In the genomic region with DNA sequence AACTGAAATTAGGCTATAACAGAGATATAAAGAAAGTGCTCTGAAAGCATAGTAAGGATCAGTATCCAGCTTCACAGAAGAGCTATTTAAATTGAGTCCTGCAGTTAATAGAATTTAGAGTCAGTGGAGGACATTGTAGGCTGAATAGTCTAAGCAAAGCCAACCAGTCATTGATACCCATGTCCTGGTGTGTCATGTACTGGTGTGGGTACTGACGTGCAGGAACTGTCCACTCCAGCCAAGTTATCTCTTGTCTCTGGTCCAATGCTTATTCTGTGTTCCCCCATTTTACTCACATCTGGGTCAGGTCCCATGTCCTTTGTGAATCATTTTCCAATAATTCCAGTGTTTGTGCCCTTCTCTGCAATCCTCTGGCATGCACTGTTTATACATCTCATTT, we compare ENCODE assay signal across 22 cellular contexts.
DNase-seq lines count a peak whose midpoint lies in the region; ATAC-seq, FAIRE-seq and TF ChIP-seq lines count a peak whose summit lies in the region.
"Had no signal": no experiment of that assay in that cellular context is flagged by ENCODE, and none has a peak within 500 bp of the region (broad histone marks: within the 10 kb centered on the region; RNA-seq: fewer than 3 reads in every experiment).

No MANE protein-coding gene starts in this region.

- peaks cover 74 to 81% of the 10 kb centered on the region in 2 donors for H3K36me3 Mint-ChIP-seq in CD4-positive, alpha-beta memory T cell
- H3K36me3 Mint-ChIP-seq in activated T-helper 17 cell treated with anti-CD3 and anti-CD28 coated beads, Interleukin-2, amount 50 U/mL, for 72 hours (ENCODE audit: low read depth), result peaks cover 98% of the 10 kb centered on the region

- H3K4me1 ChIP-seq in CD4-positive, alpha-beta memory T cell (ENCODE audit: insufficient read depth, low read length), result no peaks in the 10 kb centered on the region
- H3K4me1 ChIP-seq in pancreas, result peaks cover 0 to 21% (median 13%) of the 10 kb centered on the region in 3 donors

- peaks cover 0 to 4% (median 2%) of the 10 kb centered on the region in 4 donors for H3K4me1 Mint-ChIP-seq in CD4-positive, alpha-beta memory T cell
- peaks cover 9% of the 10 kb centered on the region for H3K4me1 Mint-ChIP-seq in activated T-helper 17 cell treated with anti-CD3 and anti-CD28 coated beads, Interleukin-2, amount 50 U/mL, for 72 hours

- H3K27ac ChIP-seq in CD4-positive, alpha-beta memory T cell (ENCODE audit: low read depth, low read length), result no peak overlapping the region
- H3K27ac ChIP-seq in pancreas, result no peak overlapping the region

- no peak for TF ChIP-seq CTCF in fibroblast of the aortic adventitia (IDR thresholded peaks at IDR 0.05; ENCODE audit: insufficient read depth, low read length)
- TF ChIP-seq CTCF in pancreas (IDR thresholded peaks at IDR 0.05), result no peak

- H3K9me3 ChIP-seq in CD4-positive, alpha-beta memory T cell (ENCODE audit: control insufficient read depth in 1 of 2, low read length in 2 of 2), result no peaks in the 10 kb centered on the region
- no peaks in the 10 kb centered on the region for H3K9me3 ChIP-seq in pancreas
- H3K9me3 ChIP-seq: SK-N-SH had no signal

- no peaks in the 10 kb centered on the region for H3K27me3 ChIP-seq in CD4-positive, alpha-beta memory T cell (ENCODE audit: insufficient read depth, low read length)
- H3K27me3 ChIP-seq in pancreas, result no peaks in the 10 kb centered on the region

- FAIRE-seq in pancreas (lab: Jason Lieb, UNC), result no peak
- FAIRE-seq: bronchial epithelial cell, D721Med, endothelial cell of umbilical vein, TTC549 had no signal

- no peak for DNase-seq in CD4-positive, alpha-beta memory T cell
- DNase-seq in fibroblast of the aortic adventitia (ENCODE audit: low read depth) (peak; percentile 54), pancreas (peak in 1 of 6 donors; percentile 29), Kasumi-1 (lab: John Stamatoyannopoulos, UW) (no peak), anterior cingulate cortex (lab: John Stamatoyannopoulos, UW) (no peak), NCI-H524 treated with DMSO at 0.1 percent for 48 hours (lab: John Stamatoyannopoulos, UW) (no peak)
- DNase-seq in stimulated activated naive CD4-positive, alpha-beta T cell treated with Interleukin-2 at 50 U/mL for 16 hours (lab: John Stamatoyannopoulos, UW), result no peak
- DNase-seq: activated gamma-delta T cell treated with Interleukin-2 at 50 U/mL for 16 hours; AML-193; GDM1; head of caudate nucleus; NCI-H2029 treated with DMSO at 0.1 percent for 48 hours; NCI-H526; PC-3; posterior cingulate gyrus; SK-N-SH; stimulated activated CD4-positive, alpha-beta T cell treated with anti-CD3 and anti-CD28 coated beads, Interleukin-15, amount 100 ng/mL, for 24 hours had no signal

- no peak overlapping the region for H3K4me3 Mint-ChIP-seq in CD4-positive, alpha-beta memory T cell
- no peak overlapping the region for H3K4me3 Mint-ChIP-seq in activated T-helper 17 cell treated with anti-CD3 and anti-CD28 coated beads, Interleukin-2, amount 50 U/mL, for 72 hours

- no peaks in the 10 kb centered on the region for H3K27me3 Mint-ChIP-seq in CD4-positive, alpha-beta memory T cell
- H3K27me3 Mint-ChIP-seq in activated T-helper 17 cell treated with anti-CD3 and anti-CD28 coated beads, Interleukin-2, amount 50 U/mL, for 72 hours, result no peaks in the 10 kb centered on the region

- WGBS in pancreas, 2 donors, result 32 to 36% methylated on average over 1 of the region's 1 CpG

- H3K9me3 Mint-ChIP-seq in CD4-positive, alpha-beta memory T cell, result no peaks in the 10 kb centered on the region
- H3K9me3 Mint-ChIP-seq in activated T-helper 17 cell treated with anti-CD3 and anti-CD28 coated beads, Interleukin-2, amount 50 U/mL, for 72 hours, result no peaks in the 10 kb centered on the region

- CTCF ChIA-PET in CD4-positive, alpha-beta memory T cell (lab: Charles Lee; ENCODE audit: partially characterized antibody), result no interaction called here

- H3K36me3 ChIP-seq in CD4-positive, alpha-beta memory T cell (ENCODE audit: insufficient read depth, low read length), result peaks cover 69% of the 10 kb centered on the region
- H3K36me3 ChIP-seq in pancreas, result peaks cover 0 to 42% (median 15%) of the 10 kb centered on the region in 3 donors

- POLR2A ChIA-PET in CD4-positive, alpha-beta memory T cell (lab: Charles Lee; ENCODE audit: partially characterized antibody), result interaction anchor here (1.1 kb wide), 1 partner anchor 102 kb away, joined by 3 read pairs; no protein-coding TSS in a partner anchor

- H3K27ac Mint-ChIP-seq in CD4-positive, alpha-beta memory T cell, result peak overlapping the region in 5 of 7 donors; percentile 17 to 89 (median 29)
- peak overlapping the region; percentile 80 for H3K27ac Mint-ChIP-seq in activated T-helper 17 cell treated with anti-CD3 and anti-CD28 coated beads, Interleukin-2, amount 50 U/mL, for 72 hours

- intact Hi-C loops in CD4-positive, alpha-beta memory T cell (cut with micrococcal nuclease), result no loop called here
- intact Hi-C loops in pancreas (cut with DNase I), result no loop called here

- H3K4me3 ChIP-seq in CD4-positive, alpha-beta memory T cell (ENCODE audit: low read length in 2 of 2), result no peak overlapping the region
- no peak overlapping the region for H3K4me3 ChIP-seq in fibroblast of the aortic adventitia (ENCODE audit: low read depth, low read length)
- no peak overlapping the region for H3K4me3 ChIP-seq in pancreas

- no peak for ATAC-seq in activated T-helper 17 cell treated with anti-CD3 and anti-CD28 coated beads, Interleukin-2, amount 50 U/mL, for 72 hours (replicated peaks)
- peak; percentile 64 to 80 (median 66) for ATAC-seq in pancreas
- ATAC-seq: PC-3 had no signal
